30 cellular contexts compared by ENCODE assay signal in the genomic region with DNA sequence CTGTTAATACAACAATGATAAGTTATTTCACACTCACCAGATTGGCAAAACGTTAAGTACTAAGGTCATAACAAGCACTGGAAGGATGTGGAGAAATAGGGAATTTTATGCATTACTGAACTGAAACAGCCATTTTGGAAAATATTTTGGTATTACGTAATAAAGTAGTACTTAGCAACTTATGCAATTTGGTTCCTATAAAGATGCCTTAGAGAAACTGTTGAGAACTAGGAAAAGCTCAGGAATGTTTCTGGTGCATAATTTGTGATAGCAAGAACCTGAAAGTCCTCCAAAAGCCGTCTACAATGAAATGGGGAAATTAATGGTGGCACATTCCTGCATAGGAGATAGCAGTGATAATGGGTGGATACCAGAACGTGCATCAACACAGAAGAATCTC.
"Had no signal": no experiment of that assay in that cellular context is flagged by ENCODE, and none has a peak within 500 bp of the region (broad histone marks: within the 10 kb centered on the region; RNA-seq: fewer than 3 reads in every experiment).

No MANE protein-coding gene starts in this region.

- H3K27ac Mint-ChIP-seq: activated CD8-positive, alpha-beta T cell treated with anti-CD3 and anti-CD28 coated beads for 36 hours; activated naive CD4-positive, alpha-beta T cell treated with anti-CD3 and anti-CD28 coated beads, Interleukin-2, amount 50 U/mL, for 72 hours; activated T-helper 17 cell treated with anti-CD3 and anti-CD28 coated beads, Interleukin-2, amount 50 U/mL, for 72 hours; effector memory CD8-positive, alpha-beta T cell; nephron progenitor cell; stimulated activated naive B cell treated with anti-CD40 and anti-IgM and Interleukin-4, amounts not matched to agents 10 μg/mL and 1 μg/mL and 100 μg/mL, for 72 hours; WTC11 had no signal

- H3K4me1 Mint-ChIP-seq: WTC11 had no signal

- H3K9me3 ChIP-seq: left lung, lower lobe of right lung, neutrophil, pancreas, prostate gland, sigmoid colon, stomach, thyroid gland, upper lobe of right lung had no signal

- H3K4me3 ChIP-seq: left lung, lower lobe of right lung, pancreas, prostate gland, sigmoid colon, smooth muscle cell, stomach, thyroid gland, upper lobe of right lung had no signal

- H3K27me3 ChIP-seq: brain microvascular endothelial cell, left lung, neutrophil, sigmoid colon, stomach, thyroid gland, upper lobe of right lung had no signal

- H3K4me1 ChIP-seq: left lung, lower lobe of right lung, pancreas, prostate gland, sigmoid colon, stomach had no signal

- DNase-seq: activated CD4-positive, alpha-beta T cell treated with anti-CD3 and anti-CD28 coated beads for 1 hour; activated CD4-positive, alpha-beta T cell treated with anti-CD3 and anti-CD28 coated beads, Interleukin-2, amount 50 U/mL, for 1 hour; activated CD8-positive, alpha-beta T cell treated with anti-CD3 and anti-CD28 coated beads for 36 hours; activated gamma-delta T cell treated with Interleukin-2 at 50 U/mL for 16 hours; activated T-cell treated with anti-CD3 and anti-CD28 coated beads, Interleukin-2, amount 50 U/mL, for 4 hours; aorta; brain microvascular endothelial cell; cortex of kidney; effector memory CD8-positive, alpha-beta T cell; foreskin melanocyte; kidney glomerular epithelial cell; left lung; lower lobe of right lung; naive B cell; nephron progenitor cell; pancreas; retina; sigmoid colon; stimulated activated CD4-positive, alpha-beta T cell treated with anti-CD3 and anti-CD28 coated beads, Interleukin-2, amount 100 ng/mL, for 24 hours; stimulated activated naive B cell treated with anti-CD40 and anti-IgM and Interleukin-4, amounts not matched to agents 10 μg/mL and 1 μg/mL and 100 μg/mL, for 72 hours; stomach; T-helper 2 cell; upper lobe of right lung had no signal

- H3K4me3 Mint-ChIP-seq: activated CD8-positive, alpha-beta T cell treated with anti-CD3 and anti-CD28 coated beads for 36 hours; activated T-cell treated with anti-CD3 and anti-CD28 coated beads, Interleukin-2, amount 50 U/mL, for 4 hours; activated T-helper 17 cell treated with anti-CD3 and anti-CD28 coated beads, Interleukin-2, amount 50 U/mL, for 72 hours; effector memory CD8-positive, alpha-beta T cell; nephron progenitor cell; stimulated activated naive B cell treated with anti-CD40 and anti-IgM and Interleukin-4, amounts not matched to agents 10 μg/mL and 1 μg/mL and 100 μg/mL, for 72 hours; WTC11 had no signal

- H3K27me3 Mint-ChIP-seq: activated CD8-positive, alpha-beta T cell treated with anti-CD3 and anti-CD28 coated beads for 36 hours; activated T-helper 17 cell treated with anti-CD3 and anti-CD28 coated beads, Interleukin-2, amount 50 U/mL, for 72 hours; effector memory CD8-positive, alpha-beta T cell; naive B cell; stimulated activated naive B cell treated with anti-CD40 and anti-IgM and Interleukin-4, amounts not matched to agents 10 μg/mL and 1 μg/mL and 100 μg/mL, for 72 hours had no signal

- H3K9me3 Mint-ChIP-seq: activated naive CD4-positive, alpha-beta T cell treated with anti-CD3 and anti-CD28 coated beads, Interleukin-2, amount 50 U/mL, for 72 hours; activated T-cell treated with anti-CD3 and anti-CD28 coated beads, Interleukin-2, amount 50 U/mL, for 4 hours; activated T-helper 17 cell treated with anti-CD3 and anti-CD28 coated beads, Interleukin-2, amount 50 U/mL, for 72 hours; nephron progenitor cell had no signal

- FAIRE-seq: pancreas had no signal

- ATAC-seq: activated CD8-positive, alpha-beta T cell treated with anti-CD3 and anti-CD28 coated beads for 36 hours; activated naive CD4-positive, alpha-beta T cell treated with anti-CD3 and anti-CD28 coated beads, Interleukin-2, amount 50 U/mL, for 72 hours; activated T-cell treated with anti-CD3 and anti-CD28 coated beads, Interleukin-2, amount 50 U/mL, for 4 hours; activated T-helper 17 cell treated with anti-CD3 and anti-CD28 coated beads, Interleukin-2, amount 50 U/mL, for 72 hours; effector memory CD8-positive, alpha-beta T cell; left lung; lower lobe of right lung; pancreas; stimulated activated naive B cell treated with anti-CD40 and anti-IgM and Interleukin-4, amounts not matched to agents 10 μg/mL and 1 μg/mL and 100 μg/mL, for 72 hours; upper lobe of right lung; WTC11 had no signal

- H3K36me3 Mint-ChIP-seq: WTC11 had no signal

- H3K27ac ChIP-seq: brain microvascular endothelial cell, left lung, lower lobe of right lung, neutrophil, pancreas, prostate gland, sigmoid colon, stomach, thyroid gland, upper lobe of right lung had no signal

- H3K4me2 ChIP-seq: smooth muscle cell had no signal

- H3K36me3 ChIP-seq: brain microvascular endothelial cell, left lung, lower lobe of right lung, neutrophil, pancreas, sigmoid colon, stomach, thyroid gland, upper lobe of right lung had no signal
